Comparison of ENCODE assay signal across 8 cellular contexts in the genomic region with DNA sequence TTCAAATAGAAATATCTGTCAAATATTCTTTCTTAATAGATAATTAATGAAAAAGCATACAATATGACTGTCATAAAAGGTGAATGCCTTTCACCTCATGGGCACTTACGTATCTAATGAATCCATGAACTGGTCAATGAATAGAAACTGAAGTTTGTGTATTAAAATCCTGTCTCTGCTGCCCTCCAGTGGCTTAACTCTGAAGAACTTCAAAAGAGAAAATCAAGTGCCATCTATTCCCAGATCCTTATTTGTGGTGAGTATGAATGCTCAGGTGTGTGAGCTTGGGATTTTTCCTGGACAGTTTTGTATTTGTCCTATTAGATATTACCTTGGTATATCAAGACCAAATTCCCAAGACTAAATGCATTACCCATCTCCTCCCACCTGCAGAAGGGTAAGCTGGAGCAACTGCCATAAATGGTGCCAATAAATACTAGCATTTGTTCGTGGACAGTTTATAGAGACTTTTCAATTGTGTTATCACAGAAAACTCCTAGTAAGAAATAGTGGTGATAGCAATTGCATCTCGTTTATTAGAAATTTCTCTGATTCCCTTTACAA. TPM values are rescaled to one million over a fixed set of nuclear protein-coding genes. Genes with fewer than 3 reads are reported as not detected.
DNase-seq lines count a peak whose midpoint lies in the region; ATAC-seq and TF ChIP-seq lines count a peak whose summit lies in the region.

No MANE protein-coding gene starts in this region.

- no peaks in the 10 kb centered on the region for H3K36me3 Mint-ChIP-seq in activated CD8-positive, alpha-beta T cell treated with anti-CD3 and anti-CD28 coated beads for 36 hours (ENCODE audit: low read depth)
- H3K36me3 Mint-ChIP-seq in stimulated activated naive B cell treated with anti-CD40 and anti-IgM and Interleukin-4, amounts not matched to agents 10 μg/mL and 1 μg/mL and 100 μg/mL, for 72 hours: no peaks in the 10 kb centered on the region
- no peaks in the 10 kb centered on the region for H3K36me3 Mint-ChIP-seq in CD8-positive, alpha-beta T cell

- H3K4me1 ChIP-seq in right atrium auricular region: no peaks in the 10 kb centered on the region
- H3K4me1 ChIP-seq in CD8-positive, alpha-beta T cell (ENCODE audit: insufficient read depth, low read length): no peaks in the 10 kb centered on the region

- intact Hi-C loops in activated CD8-positive, alpha-beta T cell treated with anti-CD3 and anti-CD28 coated beads for 36 hours (cut with micrococcal nuclease): loop anchor here (2.0 to 10.0 kb wide), 2 partner anchors 179 to 441 kb away; no protein-coding TSS in a partner anchor
- intact Hi-C loops in CD8-positive, alpha-beta T cell (cut with DNase I, micrococcal nuclease): loop anchor here in 1 of 2 experiments (5.0 kb wide), 2 partner anchors 441 to 1051 kb away; no protein-coding TSS in a partner anchor

- H3K4me1 Mint-ChIP-seq in activated CD8-positive, alpha-beta T cell treated with anti-CD3 and anti-CD28 coated beads for 36 hours (ENCODE audit: low read depth): peaks cover 11% of the 10 kb centered on the region
- peaks cover 10% of the 10 kb centered on the region in 2 donors for H3K4me1 Mint-ChIP-seq in stimulated activated naive B cell treated with anti-CD40 and anti-IgM and Interleukin-4, amounts not matched to agents 10 μg/mL and 1 μg/mL and 100 μg/mL, for 72 hours
- no peaks in the 10 kb centered on the region for H3K4me1 Mint-ChIP-seq in CD8-positive, alpha-beta T cell (ENCODE audit: low read depth)

- H3K27ac ChIP-seq in right atrium auricular region: no peak overlapping the region
- no peak overlapping the region for H3K27ac ChIP-seq in CD8-positive, alpha-beta T cell (ENCODE audit: low read depth, low read length)

- no peaks in the 10 kb centered on the region for H3K36me3 ChIP-seq in right atrium auricular region
- H3K36me3 ChIP-seq in CD8-positive, alpha-beta T cell (ENCODE audit: insufficient read depth, low read length): no peaks in the 10 kb centered on the region

- no peak overlapping the region for H3K4me3 Mint-ChIP-seq in activated CD8-positive, alpha-beta T cell treated with anti-CD3 and anti-CD28 coated beads for 36 hours
- no peak overlapping the region for H3K4me3 Mint-ChIP-seq in stimulated activated naive B cell treated with anti-CD40 and anti-IgM and Interleukin-4, amounts not matched to agents 10 μg/mL and 1 μg/mL and 100 μg/mL, for 72 hours
- no peak overlapping the region for H3K4me3 Mint-ChIP-seq in CD8-positive, alpha-beta T cell

- no peaks in the 10 kb centered on the region for H3K27me3 Mint-ChIP-seq in activated CD8-positive, alpha-beta T cell treated with anti-CD3 and anti-CD28 coated beads for 36 hours
- peaks cover 4 to 12% of the 10 kb centered on the region in 2 donors for H3K27me3 Mint-ChIP-seq in stimulated activated naive B cell treated with anti-CD40 and anti-IgM and Interleukin-4, amounts not matched to agents 10 μg/mL and 1 μg/mL and 100 μg/mL, for 72 hours
- no peaks in the 10 kb centered on the region for H3K27me3 Mint-ChIP-seq in CD8-positive, alpha-beta T cell (ENCODE audit: low read depth)

- ATAC-seq in GM21367 (IDR thresholded peaks at IDR 0.05; ENCODE audit: unreplicated experiment) (peak; percentile 42), HG03571 (IDR thresholded peaks at IDR 0.05; ENCODE audit: unreplicated experiment) (no peak)
- no peak for ATAC-seq in activated CD8-positive, alpha-beta T cell treated with anti-CD3 and anti-CD28 coated beads for 36 hours
- peak; percentile 18 to 26 for ATAC-seq in stimulated activated naive B cell treated with anti-CD40 and anti-IgM and Interleukin-4, amounts not matched to agents 10 μg/mL and 1 μg/mL and 100 μg/mL, for 72 hours (replicated peaks)
- no peak for ATAC-seq in CD8-positive, alpha-beta T cell

- H3K9me3 Mint-ChIP-seq in activated CD8-positive, alpha-beta T cell treated with anti-CD3 and anti-CD28 coated beads for 36 hours: no peaks in the 10 kb centered on the region
- H3K9me3 Mint-ChIP-seq in stimulated activated naive B cell treated with anti-CD40 and anti-IgM and Interleukin-4, amounts not matched to agents 10 μg/mL and 1 μg/mL and 100 μg/mL, for 72 hours: peaks cover 0 to 4% of the 10 kb centered on the region in 2 donors
- H3K9me3 Mint-ChIP-seq in CD8-positive, alpha-beta T cell: no peaks in the 10 kb centered on the region

- DNase-seq in DMS 273 treated with DMSO at 0.1 percent for 48 hours (lab: John Stamatoyannopoulos, UW): peak; percentile 41
- peak; percentile 7 for DNase-seq in NCI-H2107 (lab: John Stamatoyannopoulos, UW)
- DNase-seq in activated CD8-positive, alpha-beta T cell treated with anti-CD3 and anti-CD28 coated beads for 36 hours: peak; percentile 32
- DNase-seq in right atrium auricular region (ENCODE audit: low spot score): no peak
- no peak for DNase-seq in stimulated activated naive B cell treated with anti-CD40 and anti-IgM and Interleukin-4, amounts not matched to agents 10 μg/mL and 1 μg/mL and 100 μg/mL, for 72 hours
- DNase-seq in CD8-positive, alpha-beta T cell: no peak

- peak; percentile 69 for TF ChIP-seq CTCF in activated CD8-positive, alpha-beta T cell treated with anti-CD3 and anti-CD28 coated beads for 36 hours (IDR thresholded peaks at IDR 0.05)
- TF ChIP-seq CTCF in right atrium auricular region (IDR thresholded peaks at IDR 0.05): peak; percentile 48 to 74
- TF ChIP-seq CTCF in CD8-positive, alpha-beta T cell (IDR thresholded peaks at IDR 0.05): no peak

- H3K9me3 ChIP-seq in right atrium auricular region: no peaks in the 10 kb centered on the region
- no peaks in the 10 kb centered on the region for H3K9me3 ChIP-seq in CD8-positive, alpha-beta T cell (ENCODE audit: low read length)

- H3K4me3 ChIP-seq in right atrium auricular region: no peak overlapping the region
- no peak overlapping the region for H3K4me3 ChIP-seq in CD8-positive, alpha-beta T cell (ENCODE audit: low read depth, low read length)

- no peak overlapping the region for H3K27ac Mint-ChIP-seq in activated CD8-positive, alpha-beta T cell treated with anti-CD3 and anti-CD28 coated beads for 36 hours
- H3K27ac Mint-ChIP-seq in stimulated activated naive B cell treated with anti-CD40 and anti-IgM and Interleukin-4, amounts not matched to agents 10 μg/mL and 1 μg/mL and 100 μg/mL, for 72 hours: no peak overlapping the region
- no peak overlapping the region for H3K27ac Mint-ChIP-seq in CD8-positive, alpha-beta T cell

- POLR2A ChIA-PET in activated CD8-positive, alpha-beta T cell treated with anti-CD3 and anti-CD28 coated beads for 36 hours (lab: Charles Lee): no interaction called here
- POLR2A ChIA-PET in CD8-positive, alpha-beta T cell (lab: Charles Lee): no interaction called here

- H3K27me3 ChIP-seq in right atrium auricular region: no peaks in the 10 kb centered on the region
- H3K27me3 ChIP-seq in CD8-positive, alpha-beta T cell (ENCODE audit: insufficient read depth, low read length): no peaks in the 10 kb centered on the region

- CTCF ChIA-PET in activated CD8-positive, alpha-beta T cell treated with anti-CD3 and anti-CD28 coated beads for 36 hours (lab: Charles Lee): interaction anchor here (0.6 to 2.0 kb wide), 17 partner anchors 14 to 439 kb away, joined by 3 to 24 read pairs (median 3); a partner anchor contains a TSS
- CTCF ChIA-PET in CD8-positive, alpha-beta T cell (lab: Charles Lee): interaction anchor here (1.1 to 1.7 kb wide), 2 partner anchors 441 to 442 kb away, joined by 3 to 7 read pairs; no protein-coding TSS in a partner anchor

RNA-seq across cellular contexts. Expression of a gene that starts 44.0 kb away (rescaled TPM):
- total RNA-seq in activated CD8-positive, alpha-beta T cell treated with anti-CD3 and anti-CD28 coated beads for 36 hours: not detected
- 10 to 100 TPM; 12.7 to 20.0 TPM for total RNA-seq in right atrium auricular region
- total RNA-seq in CD8-positive, alpha-beta T cell: not detected

RNA-seq across cellular contexts. Expression of a gene that starts 45.0 kb away (rescaled TPM):
- total RNA-seq in activated CD8-positive, alpha-beta T cell treated with anti-CD3 and anti-CD28 coated beads for 36 hours: not detected
- 1 to 10 TPM; 2.0 to 6.1 TPM for total RNA-seq in right atrium auricular region
- total RNA-seq in CD8-positive, alpha-beta T cell: not detected

Comparison
In these comparisons a context has a peak if more than half of its experiments do, and no peak if none do; other contexts are left out.
1. DNase-seq: peak in DMS 273 treated with DMSO at 0.1 percent for 48 hours (single experiment), NCI-H2107 (single experiment) and activated CD8-positive, alpha-beta T cell treated with anti-CD3 and anti-CD28 coated beads for 36 hours (single experiment); none in right atrium auricular region (single experiment), stimulated activated naive B cell treated with anti-CD40 and anti-IgM and Interleukin-4, amounts not matched to agents 10 μg/mL and 1 μg/mL and 100 μg/mL, for 72 hours (single experiment) and CD8-positive, alpha-beta T cell (0 of 7).
2. ATAC-seq: peak in GM21367 (single experiment) and stimulated activated naive B cell treated with anti-CD40 and anti-IgM and Interleukin-4, amounts not matched to agents 10 μg/mL and 1 μg/mL and 100 μg/mL, for 72 hours (2 of 2); none in activated CD8-positive, alpha-beta T cell treated with anti-CD3 and anti-CD28 coated beads for 36 hours (single experiment), CD8-positive, alpha-beta T cell (single experiment) and HG03571 (single experiment).
3. RNA of a gene that starts 44.0 kb away (total RNA-seq): 12.7 to 20.0 TPM in right atrium auricular region; not detected in activated CD8-positive, alpha-beta T cell treated with anti-CD3 and anti-CD28 coated beads for 36 hours and not detected in CD8-positive, alpha-beta T cell; every median in the first group is over 10 times any median in the second.